Comparison of ENCODE assay signal across 8 cellular contexts in the genomic region with DNA sequence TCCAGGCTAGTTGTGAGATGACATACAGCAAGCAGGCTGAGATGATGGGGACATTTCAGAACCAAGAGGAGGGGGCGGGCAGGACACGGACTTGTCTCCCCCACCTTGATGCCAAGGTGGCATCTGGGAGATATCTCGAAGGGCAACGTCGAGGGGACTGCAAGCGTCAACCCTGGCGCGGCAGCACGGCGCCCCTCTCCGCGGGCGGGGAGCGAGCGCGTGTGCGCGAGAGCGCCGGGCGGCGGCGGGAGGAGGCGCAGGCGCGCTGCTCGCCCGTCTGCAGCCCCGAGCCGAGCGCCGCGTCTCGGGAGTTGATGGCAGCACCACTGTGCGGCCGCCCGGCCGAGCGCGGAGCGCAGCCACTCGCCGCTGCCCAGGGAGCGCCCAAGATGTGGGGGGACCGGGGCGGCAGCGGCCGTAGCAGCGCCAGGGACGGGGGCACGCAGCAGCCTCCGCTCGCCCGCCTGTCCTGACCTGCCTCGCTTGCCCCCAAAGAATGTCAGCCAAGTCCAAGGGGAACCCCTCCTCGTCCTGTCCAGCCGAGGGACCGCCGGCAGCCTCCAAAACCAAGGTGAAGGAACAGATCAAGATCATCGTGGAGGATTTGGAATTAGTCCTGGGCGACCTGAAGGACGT. TPM values are rescaled to one million over a fixed set of nuclear protein-coding genes. Genes with fewer than 3 reads are reported as not detected.
A peak's percentile ranks its signal among the peaks of the same experiment; 100 is the strongest.
DNase-seq lines count a peak whose midpoint lies in the region; ATAC-seq and TF ChIP-seq lines count a peak whose summit lies in the region.

A gene (plus strand): TSS at position 310 of the 636 bp plus-strand sequence.

- H3K36me3 ChIP-seq in GM23338 (ENCODE audit: insufficient read depth) (no peaks in the 10 kb centered on the region), Karpas-422 (ENCODE audit: insufficient read depth, low read length) (no peaks in the 10 kb centered on the region), neural cell (ENCODE audit: insufficient read depth, low read length) (no peaks in the 10 kb centered on the region)

- TF ChIP-seq RAD21 in neural cell (conservative IDR thresholded peaks at IDR 0.05): peak; percentile 67

- H3K9me2 ChIP-seq in GM23338 (ENCODE audit: insufficient read depth): no peaks in the 10 kb centered on the region
- H3K9me2 ChIP-seq in Karpas-422 (replicated peaks; ENCODE audit: insufficient read depth, low read length): no peaks in the 10 kb centered on the region
- H3K9me2 ChIP-seq in neural cell (ENCODE audit: insufficient read depth, low read length): no peaks in the 10 kb centered on the region

- H2AFZ ChIP-seq in GM23338 (peak within 1 kb of the TSS; percentile 99), Karpas-422 (ENCODE audit: low read length) (no peak within 1 kb of the TSS), neural cell (ENCODE audit: low read depth, low read length) (peak within 1 kb of the TSS; percentile 40)

- DNase-seq in NCI-H82 (lab: John Stamatoyannopoulos, UW) (peak; percentile 61), NCI-H82 treated with DMSO at 0.1 percent for 48 hours (lab: John Stamatoyannopoulos, UW; ENCODE audit: unreplicated experiment) (no peak), GM23338 (ENCODE audit: low spot score) (peak; percentile 82), Karpas-422 (no peak), germinal center (ENCODE audit: low spot score) (peak; percentile 46), NCI-H2171 (lab: John Stamatoyannopoulos, UW) (no peak)
- DNase-seq in activated T-cell treated with anti-CD3 and anti-CD28 coated beads, Interleukin-2, amount 50 U/mL, for 72 hours: peak; percentile 21 to 22

- ATAC-seq in GM23338: peak; percentile 87
- peak; percentile 75 to 85 for ATAC-seq in activated T-cell treated with anti-CD3 and anti-CD28 coated beads, Interleukin-2, amount 50 U/mL, for 72 hours (replicated peaks in 1 of 2)

- H3K79me2 ChIP-seq in GM23338 (replicated peaks; ENCODE audit: insufficient read depth) (no peaks in the 10 kb centered on the region), Karpas-422 (ENCODE audit: low read length) (no peaks in the 10 kb centered on the region), neural cell (replicated peaks; ENCODE audit: insufficient read depth, low read length) (no peaks in the 10 kb centered on the region)

- H3K4me2 ChIP-seq in GM23338 (peak within 1 kb of the TSS; percentile 97), Karpas-422 (ENCODE audit: low read depth, low read length, poor library complexity, severe bottlenecking) (peak within 1 kb of the TSS; percentile 42), neural cell (ENCODE audit: low read length) (peak within 1 kb of the TSS; percentile 83)

- peaks cover 29% of the 10 kb centered on the region for H3K27me3 Mint-ChIP-seq in GM23338 (ENCODE audit: insufficient read depth, low read depth, poor library complexity)
- peaks cover 36% of the 10 kb centered on the region for H3K27me3 Mint-ChIP-seq in activated T-cell treated with anti-CD3 and anti-CD28 coated beads, Interleukin-2, amount 50 U/mL, for 72 hours (ENCODE audit: low read depth)

- H3K9ac ChIP-seq in Karpas-422 (ENCODE audit: low read length): no peak within 1 kb of the TSS
- H3K9ac ChIP-seq in neural cell (ENCODE audit: low read length): peak within 1 kb of the TSS; percentile 53

- no peaks in the 10 kb centered on the region for H3K9me3 Mint-ChIP-seq in GM23338
- no peaks in the 10 kb centered on the region for H3K9me3 Mint-ChIP-seq in activated T-cell treated with anti-CD3 and anti-CD28 coated beads, Interleukin-2, amount 50 U/mL, for 72 hours

- no peaks in the 10 kb centered on the region for H3K36me3 Mint-ChIP-seq in GM23338 (ENCODE audit: low read depth)
- H3K36me3 Mint-ChIP-seq in activated T-cell treated with anti-CD3 and anti-CD28 coated beads, Interleukin-2, amount 50 U/mL, for 72 hours (ENCODE audit: insufficient read depth in 2 of 2): no peaks in the 10 kb centered on the region

- no peaks in the 10 kb centered on the region for H4K20me1 ChIP-seq in GM23338 (replicated peaks; ENCODE audit: insufficient read depth)
- H4K20me1 ChIP-seq in Karpas-422 (ENCODE audit: insufficient read depth, low read depth, low read length): no peaks in the 10 kb centered on the region
- H4K20me1 ChIP-seq in neural cell (ENCODE audit: insufficient read depth): no peaks in the 10 kb centered on the region

- H3K9me3 ChIP-seq in Karpas-422 (ENCODE audit: low read length) (no peaks in the 10 kb centered on the region), neural cell (ENCODE audit: low read length) (no peaks in the 10 kb centered on the region)

- H3K27ac ChIP-seq in GM23338 (ENCODE audit: low read depth) (no peak within 1 kb of the TSS), Karpas-422 (ENCODE audit: low read length) (no peak within 1 kb of the TSS), neural cell (ENCODE audit: low read length) (no peak within 1 kb of the TSS)

- H3K4me3 ChIP-seq in GM23338: peak within 1 kb of the TSS; percentile 73
- no peak within 1 kb of the TSS for H3K4me3 ChIP-seq in Karpas-422 (ENCODE audit: low read length)
- H3K4me3 ChIP-seq in neural cell (ENCODE audit: low read length): peak within 1 kb of the TSS; percentile 77

- H3F3A ChIP-seq in GM23338 (replicated peaks; ENCODE audit: low read depth): peaks cover 3% of the 10 kb centered on the region; the same call in 1 of the 2 replicates
- no peaks in the 10 kb centered on the region for H3F3A ChIP-seq in neural cell (ENCODE audit: insufficient read depth, low read length, poor library complexity, severe bottlenecking)

- peaks cover 55% of the 10 kb centered on the region for H3K27me3 ChIP-seq in GM23338 (ENCODE audit: insufficient read depth)
- H3K27me3 ChIP-seq in Karpas-422 (ENCODE audit: low read length): no peaks in the 10 kb centered on the region
- peaks cover 28% of the 10 kb centered on the region for H3K27me3 ChIP-seq in neural cell (ENCODE audit: insufficient read depth, low read depth, low read length)

- no peak for TF ChIP-seq EP300 in neural cell (conservative IDR thresholded peaks at IDR 0.05; ENCODE audit: poor library complexity, severe bottlenecking)

- H3K27ac Mint-ChIP-seq in GM23338: no peak within 1 kb of the TSS
- H3K27ac Mint-ChIP-seq in activated T-cell treated with anti-CD3 and anti-CD28 coated beads, Interleukin-2, amount 50 U/mL, for 72 hours: no peak within 1 kb of the TSS

- H3K4me1 ChIP-seq in GM23338 (ENCODE audit: insufficient read depth) (peaks cover 14% of the 10 kb centered on the region; the same call in 1 of the 2 replicates), Karpas-422 (ENCODE audit: low read length) (peaks cover 5% of the 10 kb centered on the region)

- H3K4me3 Mint-ChIP-seq in GM23338: peak within 1 kb of the TSS; percentile 78
- H3K4me3 Mint-ChIP-seq in activated T-cell treated with anti-CD3 and anti-CD28 coated beads, Interleukin-2, amount 50 U/mL, for 72 hours: peak within 1 kb of the TSS; percentile 61 to 82

- TF ChIP-seq CTCF in GM23338 (conservative IDR thresholded peaks at IDR 0.05; ENCODE audit: low read depth in 2 of 2): peak in 1 of 2 experiments; percentile 15; a peak in 1 of 4 replicates
- TF ChIP-seq CTCF in neural cell (IDR thresholded peaks at IDR 0.05; ENCODE audit: poor library complexity, severe bottlenecking): peak; percentile 73

- H3K4me1 Mint-ChIP-seq in GM23338: peaks cover 10% of the 10 kb centered on the region
- peaks cover 17% of the 10 kb centered on the region for H3K4me1 Mint-ChIP-seq in activated T-cell treated with anti-CD3 and anti-CD28 coated beads, Interleukin-2, amount 50 U/mL, for 72 hours (ENCODE audit: low read depth)

TF ChIP-seq in GM23338, 12 proteins besides CTCF, POLR2A, EP300 and RAD21:
- TF ChIP-seq, protein P1, sequence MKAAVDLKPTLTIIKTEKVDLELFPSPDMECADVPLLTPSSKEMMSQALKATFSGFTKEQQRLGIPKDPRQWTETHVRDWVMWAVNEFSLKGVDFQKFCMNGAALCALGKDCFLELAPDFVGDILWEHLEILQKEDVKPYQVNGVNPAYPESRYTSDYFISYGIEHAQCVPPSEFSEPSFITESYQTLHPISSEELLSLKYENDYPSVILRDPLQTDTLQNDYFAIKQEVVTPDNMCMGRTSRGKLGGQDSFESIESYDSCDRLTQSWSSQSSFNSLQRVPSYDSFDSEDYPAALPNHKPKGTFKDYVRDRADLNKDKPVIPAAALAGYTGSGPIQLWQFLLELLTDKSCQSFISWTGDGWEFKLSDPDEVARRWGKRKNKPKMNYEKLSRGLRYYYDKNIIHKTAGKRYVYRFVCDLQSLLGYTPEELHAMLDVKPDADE (IDR thresholded peaks at IDR 0.05): no peak
- TF ChIP-seq CREB1 (CRISPR knock-in tag; IDR thresholded peaks at IDR 0.05; ENCODE audit: low read depth) (0 out of 2 replicates have a peak, but pooled peaks have one; percentile 20), EZH2 (IDR thresholded peaks at IDR 0.05; ENCODE audit: low read depth, unreplicated experiment) (no peak)

TF ChIP-seq in neural cell, 6 proteins besides CTCF, POLR2A, EP300 and RAD21 (continues in another document):
- TF ChIP-seq, protein P2, sequence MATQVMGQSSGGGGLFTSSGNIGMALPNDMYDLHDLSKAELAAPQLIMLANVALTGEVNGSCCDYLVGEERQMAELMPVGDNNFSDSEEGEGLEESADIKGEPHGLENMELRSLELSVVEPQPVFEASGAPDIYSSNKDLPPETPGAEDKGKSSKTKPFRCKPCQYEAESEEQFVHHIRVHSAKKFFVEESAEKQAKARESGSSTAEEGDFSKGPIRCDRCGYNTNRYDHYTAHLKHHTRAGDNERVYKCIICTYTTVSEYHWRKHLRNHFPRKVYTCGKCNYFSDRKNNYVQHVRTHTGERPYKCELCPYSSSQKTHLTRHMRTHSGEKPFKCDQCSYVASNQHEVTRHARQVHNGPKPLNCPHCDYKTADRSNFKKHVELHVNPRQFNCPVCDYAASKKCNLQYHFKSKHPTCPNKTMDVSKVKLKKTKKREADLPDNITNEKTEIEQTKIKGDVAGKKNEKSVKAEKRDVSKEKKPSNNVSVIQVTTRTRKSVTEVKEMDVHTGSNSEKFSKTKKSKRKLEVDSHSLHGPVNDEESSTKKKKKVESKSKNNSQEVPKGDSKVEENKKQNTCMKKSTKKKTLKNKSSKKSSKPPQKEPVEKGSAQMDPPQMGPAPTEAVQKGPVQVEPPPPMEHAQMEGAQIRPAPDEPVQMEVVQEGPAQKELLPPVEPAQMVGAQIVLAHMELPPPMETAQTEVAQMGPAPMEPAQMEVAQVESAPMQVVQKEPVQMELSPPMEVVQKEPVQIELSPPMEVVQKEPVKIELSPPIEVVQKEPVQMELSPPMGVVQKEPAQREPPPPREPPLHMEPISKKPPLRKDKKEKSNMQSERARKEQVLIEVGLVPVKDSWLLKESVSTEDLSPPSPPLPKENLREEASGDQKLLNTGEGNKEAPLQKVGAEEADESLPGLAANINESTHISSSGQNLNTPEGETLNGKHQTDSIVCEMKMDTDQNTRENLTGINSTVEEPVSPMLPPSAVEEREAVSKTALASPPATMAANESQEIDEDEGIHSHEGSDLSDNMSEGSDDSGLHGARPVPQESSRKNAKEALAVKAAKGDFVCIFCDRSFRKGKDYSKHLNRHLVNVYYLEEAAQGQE (IDR thresholded peaks at IDR 0.05; ENCODE audit: borderline replicate concordance): no peak

RNA-seq across cellular contexts. Expression of the gene that starts here (rescaled TPM):
- total RNA-seq in GM23338 (2014; rRNA removed; shearing (Covaris generic)): 0.62 and 1.0 TPM in 2 replicates
- polyA plus RNA-seq in GM23338 (2016; fragmentation: Nextera tagmentation; extraction: Ambion mirVana): 0.64 and 1.7 TPM in 2 replicates
- total RNA-seq in Karpas-422 (2014; rRNA removed; shearing (Covaris generic); ENCODE audit: low replicate concordance): not detected in 2 replicates
- total RNA-seq in activated T-cell treated with anti-CD3 and anti-CD28 coated beads, Interleukin-2, amount 50 U/mL, for 72 hours: not detected
- 1.6 and 1.7 TPM in 2 replicates for polyA plus RNA-seq in neural cell
- polyA minus RNA-seq in neural cell: 0.73 and 1.5 TPM in 2 replicates

Comparison
In these comparisons a context has a peak if more than half of its experiments do, and no peak if none do; other contexts are left out.
1. DNase-seq: peak in NCI-H82 (single experiment), GM23338 (single experiment) and germinal center (single experiment); none in NCI-H82 treated with DMSO at 0.1 percent for 48 hours (single experiment), Karpas-422 (single experiment) and NCI-H2171 (single experiment).
2. Peak in DNase-seq and ATAC-seq in activated T-cell treated with anti-CD3 and anti-CD28 coated beads, Interleukin-2, amount 50 U/mL, for 72 hours; RNA of the gene not detected or under 1 TPM.
3. H3K4me2 ChIP-seq: peak in every context shown above with its lines; median percentile 97 in GM23338; 83 in neural cell; 42 in Karpas-422.